Comparison of ENCODE assay signal across 23 cellular contexts in the genomic region with DNA sequence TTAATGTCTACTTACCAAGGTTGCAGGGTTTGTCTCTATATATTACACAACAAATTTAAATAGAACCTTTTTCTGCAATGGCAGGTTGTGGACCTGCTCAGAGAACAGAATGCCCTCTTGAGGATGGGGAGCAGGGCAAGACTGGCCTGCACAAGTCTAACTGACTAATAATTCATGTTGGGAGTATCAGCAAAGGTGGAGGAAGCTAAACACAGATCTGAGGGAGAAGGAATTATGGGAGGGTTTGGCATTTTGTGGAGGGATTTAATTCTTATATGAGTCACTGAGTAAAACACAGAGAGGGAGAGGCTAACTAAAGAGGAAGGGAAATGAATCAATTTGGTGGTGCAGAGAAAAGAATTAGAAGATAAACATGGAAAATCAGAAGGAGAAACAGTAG. TPM values are rescaled to one million over a fixed set of nuclear protein-coding genes. Genes with fewer than 3 reads are reported as not detected.
"Had no signal": no experiment of that assay in that cellular context is flagged by ENCODE, and none has a peak within 500 bp of the region (broad histone marks: within the 10 kb centered on the region; RNA-seq: fewer than 3 reads in every experiment).

No MANE protein-coding gene starts in this region.

- H3K36me3 ChIP-seq: adrenal gland, Peyer's patch had no signal

- ATAC-seq: activated CD4-positive, CD25-positive, alpha-beta regulatory T cell treated with anti-CD3 and anti-CD28 coated beads, Interleukin-2, amount 50 U/mL, for 24 hours; activated CD8-positive, alpha-beta T cell treated with anti-CD3 and anti-CD28 coated beads for 36 hours had no signal

- DNase-seq: activated CD4-positive, alpha-beta T cell treated with anti-CD3 and anti-CD28 coated beads for 4 hours; activated CD8-positive, alpha-beta memory T cell treated with anti-CD3 and anti-CD28 coated beads, Interleukin-2, amount 50 U/mL, for 48 hours; activated CD8-positive, alpha-beta T cell treated with anti-CD3 and anti-CD28 coated beads for 36 hours; activated naive CD4-positive, alpha-beta T cell treated with anti-CD3 and anti-CD28 coated beads, Interleukin-2, amount 50 U/mL, for 16 hours; activated naive CD8-positive, alpha-beta T cell treated with anti-CD3 and anti-CD28 coated beads, Interleukin-2, amount 10 ng/mL, durations not matched to agents 7 days and 5 days; activated T-cell treated with anti-CD3 and anti-CD28 coated beads, Interleukin-2, amount 50 U/mL, for 1 hour; adrenal gland; anterior cingulate cortex; central memory CD4-positive, alpha-beta T cell; NCI-H1105 treated with DMSO at 0.1 percent for 48 hours; NCI-H146; NCI-H187 treated with DMSO at 0.1 percent for 48 hours; NCI-H2171; NCI-H345; NCI-H510A; NCI-H526 treated with DMSO at 0.1 percent for 48 hours; NCI-H82; NK-92 treated with Interleukin-12 subunit alpha and Interleukin-12 subunit beta, amount 100 ng/mL, for 24 hours; OCI-M1; Peyer's patch; SHP77 treated with DMSO at 0.1 percent for 48 hours had no signal

- H3K27ac ChIP-seq: adrenal gland, Peyer's patch had no signal

- H3K9me3 ChIP-seq: adrenal gland, Peyer's patch had no signal

- H3K27me3 ChIP-seq: adrenal gland, Peyer's patch had no signal

- H3K4me3 ChIP-seq: adrenal gland, Peyer's patch had no signal

- H3K4me1 ChIP-seq: adrenal gland, Peyer's patch had no signal

RNA-seq across cellular contexts. Expression of gene CLDN17, which starts 40.0 kb away (rescaled TPM):
- total RNA-seq: activated CD8-positive, alpha-beta T cell treated with anti-CD3 and anti-CD28 coated beads for 36 hours; activated naive CD8-positive, alpha-beta T cell treated with anti-CD3 and anti-CD28 coated beads, Interleukin-2, amount 10 ng/mL, durations not matched to agents 7 days and 5 days; adrenal gland; Peyer's patch; SK-MEL-5 had no signal
